18 cellular contexts compared by ENCODE assay signal in the genomic region with DNA sequence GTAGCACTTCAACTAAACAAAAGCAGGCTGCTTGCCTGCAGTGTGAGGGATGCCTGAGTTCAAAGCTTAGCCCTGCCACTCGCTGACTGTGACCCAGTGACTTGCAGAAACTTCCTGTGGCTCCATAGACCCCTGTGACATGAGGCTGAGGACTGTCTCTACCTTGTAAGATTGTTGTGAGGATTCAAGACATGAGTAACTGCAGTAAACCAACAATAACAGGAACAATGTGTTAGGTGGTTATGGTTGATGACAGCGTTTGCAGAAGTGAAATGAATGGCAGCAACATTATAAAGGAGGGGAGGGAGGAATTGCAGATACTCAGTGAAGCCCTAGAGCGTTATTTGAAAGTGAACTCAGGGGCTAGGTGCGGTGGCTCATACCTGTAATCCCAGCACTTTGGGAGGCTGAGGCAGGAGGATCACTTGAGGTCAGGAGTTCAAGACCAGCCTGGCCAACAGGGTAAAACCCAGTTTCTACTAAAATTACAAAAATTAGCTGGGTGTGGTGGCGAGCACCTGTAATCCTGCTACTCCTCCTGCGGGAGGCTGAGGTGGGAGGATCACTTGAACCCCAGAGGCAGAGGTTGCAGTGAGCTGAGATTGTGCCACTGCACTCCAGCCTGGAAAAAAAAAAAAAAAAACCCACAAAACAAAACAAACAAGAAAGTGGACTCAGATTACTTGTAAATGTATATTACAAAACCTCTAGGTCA. TPM values are rescaled to one million over a fixed set of nuclear protein-coding genes. Genes with fewer than 3 reads are reported as not detected.
DNase-seq lines count a peak whose midpoint lies in the region; ATAC-seq and TF ChIP-seq lines count a peak whose summit lies in the region.
"Had no signal": no experiment of that assay in that cellular context is flagged by ENCODE, and none has a peak within 500 bp of the region (broad histone marks: within the 10 kb centered on the region; RNA-seq: fewer than 3 reads in every experiment).

No MANE protein-coding gene starts in this region.

- H3K27me3 Mint-ChIP-seq in glutamatergic neuron (ENCODE audit: unreplicated experiment): peaks cover 8% of the 10 kb centered on the region
- H3K27me3 Mint-ChIP-seq in H9 (ENCODE audit: low read depth): no peaks in the 10 kb centered on the region; the same call in 1 of the 2 replicates

- no peak for ATAC-seq in GM21717 (IDR thresholded peaks at IDR 0.05; ENCODE audit: unreplicated experiment)
- ATAC-seq: activated naive CD8-positive, alpha-beta T cell treated with anti-CD3 and anti-CD28 coated beads, Interleukin-2, amount 50 U/mL, for 24 hours; body of pancreas; heart right ventricle; left lobe of liver had no signal

- H3K4me2 ChIP-seq in H9 (ENCODE audit: insufficient read depth, insufficient read length, low read length): no peak overlapping the region

- H3K56ac ChIP-seq in H9 (ENCODE audit: insufficient read length, low read depth, low read length): no peak overlapping the region

- TF ChIP-seq POLR2A in NB4 (IDR thresholded peaks at IDR 0.05; ENCODE audit: extremely low read depth, insufficient read length): no peak

- H4K91ac ChIP-seq in H9 (ENCODE audit: insufficient read length, low read depth, low read length): no peak overlapping the region

- no CpG with 5 or more reads among the region's 6 CpGs for WGBS in H9 (ENCODE audit: extremely low coverage, insufficient read length, low lambda C conversion rate)

- POLR2A ChIA-PET in GM10248 (lab: Yijun Ruan, JAX): no interaction called here

- H3K23me2 ChIP-seq in H9 (ENCODE audit: insufficient read length, low read depth, low read length, poor library complexity, severe bottlenecking): no peaks in the 10 kb centered on the region

- H3K9me3 ChIP-seq in H9 (ENCODE audit: control insufficient read depth, low read depth, low read length): no peaks in the 10 kb centered on the region
- H3K9me3 ChIP-seq: body of pancreas, heart right ventricle, tibial artery had no signal

- H3K4me1 Mint-ChIP-seq in glutamatergic neuron (ENCODE audit: low read depth, unreplicated experiment): peaks cover 28% of the 10 kb centered on the region
- peaks cover 23 to 29% of the 10 kb centered on the region in 2 experiments for H3K4me1 Mint-ChIP-seq in H9
- H3K4me1 Mint-ChIP-seq: activated CD4-positive, alpha-beta T cell treated with anti-CD3 and anti-CD28 coated beads, Interleukin-2, amount 10 ng/mL, durations not matched to agents 7 days and 5 days had no signal

- no peak overlapping the region for H2BK12ac ChIP-seq in H9 (ENCODE audit: insufficient read length, low read depth, low read length)

- no peak overlapping the region for H3K23ac ChIP-seq in H9 (ENCODE audit: insufficient read length, low read depth, low read length)

- no peaks in the 10 kb centered on the region for H3K36me3 Mint-ChIP-seq in glutamatergic neuron (ENCODE audit: unreplicated experiment)
- no peaks in the 10 kb centered on the region for H3K36me3 Mint-ChIP-seq in H9 (ENCODE audit: insufficient read depth in 1 of 3, low read depth in 3 of 3)

- H3K79me2 ChIP-seq in H9 (ENCODE audit: insufficient read depth, low read length): no peaks in the 10 kb centered on the region

- H2BK15ac ChIP-seq in H9 (ENCODE audit: low read depth, low read length): no peak overlapping the region

- H2AFZ ChIP-seq in H9 (ENCODE audit: low read length): no peak overlapping the region

- H3K79me1 ChIP-seq in H9 (ENCODE audit: insufficient read depth, low read depth, low read length, poor library complexity, severe bottlenecking): no peaks in the 10 kb centered on the region

- no peaks in the 10 kb centered on the region for H3K27me3 ChIP-seq in H9 (ENCODE audit: insufficient read depth, low read length)
- H3K27me3 ChIP-seq: body of pancreas, heart right ventricle had no signal

- H3K9ac ChIP-seq in H9 (ENCODE audit: extremely low read depth, insufficient read length, low read length): no peak overlapping the region

- no peak overlapping the region for H2BK120ac ChIP-seq in H9 (ENCODE audit: low read depth, low read length, poor library complexity, severe bottlenecking)

- TF ChIP-seq CTCF in GM10248 (IDR thresholded peaks at IDR 0.05; ENCODE audit: control extremely low read depth, extremely low read depth, low read depth, missing control alignments) (no peak), GM20000 (IDR thresholded peaks at IDR 0.05; ENCODE audit: extremely low read depth, missing control alignments) (no peak), NB4 (IDR thresholded peaks at IDR 0.05; ENCODE audit: low read depth, low read length) (no peak), glutamatergic neuron (IDR thresholded peaks at IDR 0.05; ENCODE audit: partially characterized antibody, unreplicated experiment) (peak; percentile 15), H9 (conservative IDR thresholded peaks at IDR 0.05) (no peak)

- no peak overlapping the region for H3T11ph ChIP-seq in H9 (ENCODE audit: low read length)

- DNase-seq in GM10248 (ENCODE audit: extremely low spot score) (peak; percentile 55), GM20000 (ENCODE audit: low spot score) (peak; percentile 52), NB4 (ENCODE audit: low read depth) (peak; percentile 53), glutamatergic neuron (no peak), H9 (no peak), NCI-H1417 treated with DMSO at 0.1 percent for 48 hours (lab: John Stamatoyannopoulos, UW) (no peak)
- DNase-seq: activated CD4-positive, alpha-beta T cell treated with anti-CD3 and anti-CD28 coated beads, Interleukin-2, amount 10 ng/mL, durations not matched to agents 7 days and 5 days; activated naive CD8-positive, alpha-beta T cell treated with anti-CD3 and anti-CD28 coated beads, Interleukin-2, amount 50 U/mL, for 24 hours; body of pancreas; heart right ventricle; KG1; midbrain; NCI-H1048; NCI-H2081; stimulated activated naive CD4-positive, alpha-beta T cell; tibial artery had no signal

- peaks cover 10% of the 10 kb centered on the region; the same call in 1 of the 2 replicates for H3K4me1 ChIP-seq in H9 (ENCODE audit: insufficient read depth, low read length)
- H3K4me1 ChIP-seq: body of pancreas had no signal

- H3K4ac ChIP-seq in H9 (ENCODE audit: low read depth, low read length): no peak overlapping the region

- H3K27ac ChIP-seq in H9 (ENCODE audit: insufficient read length, low read depth, low read length): no peak overlapping the region
- H3K27ac ChIP-seq: body of pancreas, heart right ventricle, tibial artery had no signal

- H3K14ac ChIP-seq in H9 (ENCODE audit: insufficient read depth, low read length): no peak overlapping the region

- H3K9me3 Mint-ChIP-seq in glutamatergic neuron (ENCODE audit: unreplicated experiment) (peaks cover 5% of the 10 kb centered on the region), H9 (no peaks in the 10 kb centered on the region)
- H3K9me3 Mint-ChIP-seq: activated CD4-positive, alpha-beta T cell treated with anti-CD3 and anti-CD28 coated beads, Interleukin-2, amount 10 ng/mL, durations not matched to agents 7 days and 5 days; activated naive CD8-positive, alpha-beta T cell treated with anti-CD3 and anti-CD28 coated beads, Interleukin-2, amount 50 U/mL, for 24 hours had no signal

- H3K27ac Mint-ChIP-seq in glutamatergic neuron (ENCODE audit: unreplicated experiment) (no peak overlapping the region), H9 (peak overlapping the region in 1 of 3 experiments; percentile 79; a peak in 1 of 7 replicates)
- H3K27ac Mint-ChIP-seq: activated CD4-positive, alpha-beta T cell treated with anti-CD3 and anti-CD28 coated beads, Interleukin-2, amount 10 ng/mL, durations not matched to agents 7 days and 5 days; activated naive CD8-positive, alpha-beta T cell treated with anti-CD3 and anti-CD28 coated beads, Interleukin-2, amount 50 U/mL, for 24 hours had no signal

- no peak overlapping the region for H4K5ac ChIP-seq in H9 (ENCODE audit: insufficient read length, low read depth, low read length)

- no peak overlapping the region for H2BK20ac ChIP-seq in H9 (ENCODE audit: low read depth, low read length, poor library complexity, severe bottlenecking)

- CTCF ChIA-PET in GM10248 (lab: Yijun Ruan, JAX): no interaction called here

- no peak overlapping the region for H3K18ac ChIP-seq in H9 (ENCODE audit: insufficient read length, low read depth, low read length)

- H4K20me1 ChIP-seq in H9 (ENCODE audit: control insufficient read depth, insufficient read depth, insufficient read length): no peaks in the 10 kb centered on the region

- H4K8ac ChIP-seq in H9 (replicated peaks; ENCODE audit: insufficient read length, low read depth, low read length): no peak overlapping the region

- H3K4me3 Mint-ChIP-seq in glutamatergic neuron (ENCODE audit: unreplicated experiment) (no peak overlapping the region), H9 (no peak overlapping the region)
- H3K4me3 Mint-ChIP-seq: activated CD4-positive, alpha-beta T cell treated with anti-CD3 and anti-CD28 coated beads, Interleukin-2, amount 10 ng/mL, durations not matched to agents 7 days and 5 days; activated naive CD8-positive, alpha-beta T cell treated with anti-CD3 and anti-CD28 coated beads, Interleukin-2, amount 50 U/mL, for 24 hours had no signal

- H2BK5ac ChIP-seq in H9 (ENCODE audit: insufficient read length, low read length): no peak overlapping the region

- H2AK5ac ChIP-seq in H9 (ENCODE audit: insufficient read length, low read length): no peak overlapping the region

- no peak overlapping the region for H3K4me3 ChIP-seq in NB4 (ENCODE audit: low read depth, low read length)
- H3K4me3 ChIP-seq: body of pancreas, heart right ventricle, tibial artery had no signal

RNA-seq across cellular contexts. Expression of gene EMP2, which starts 33.5 kb away (rescaled TPM):
- total RNA-seq in glutamatergic neuron (ENCODE audit: unreplicated experiment) (27.8 TPM), H9 (2021) (14.4 and 15.1 TPM in 2 replicates)
- total RNA-seq: activated CD4-positive, alpha-beta T cell treated with anti-CD3 and anti-CD28 coated beads, Interleukin-2, amount 10 ng/mL, durations not matched to agents 7 days and 5 days had no signal

Comparison
In these comparisons a context has a peak if more than half of its experiments do, and no peak if none do; other contexts are left out.
1. DNase-seq: peak in GM10248 (single experiment), GM20000 (single experiment) and NB4 (single experiment); none in glutamatergic neuron (single experiment), H9 (single experiment) and NCI-H1417 treated with DMSO at 0.1 percent for 48 hours (single experiment).